ENCODE assay signal across 22 cellular contexts in genomic region chr7:116242759-116243158, GRCh38.
"Had no signal": no experiment of that assay in that cellular context is flagged by ENCODE, and none has a peak within 500 bp of the region (broad histone marks: within the 10 kb centered on the region; RNA-seq: fewer than 3 reads in every experiment).

No MANE protein-coding gene starts in this region.

- H3K27me3 ChIP-seq: right lobe of liver, spleen had no signal

- ATAC-seq: activated CD8-positive, alpha-beta T cell treated with anti-CD3 and anti-CD28 coated beads, Interleukin-2, amount 10 ng/mL, durations not matched to agents 7 days and 5 days; right lobe of liver had no signal

- FAIRE-seq: bronchial epithelial cell, urothelium cell line had no signal

- H3K9me3 ChIP-seq: prostate gland, right lobe of liver had no signal

- H3K27ac Mint-ChIP-seq: activated B cell treated with CpG ODN at 0.5 μM for 24 hours; activated CD8-positive, alpha-beta T cell treated with anti-CD3 and anti-CD28 coated beads, Interleukin-2, amount 10 ng/mL, durations not matched to agents 7 days and 5 days; activated naive CD8-positive, alpha-beta T cell treated with anti-CD3 and anti-CD28 coated beads, Interleukin-2, amount 10 ng/mL, durations not matched to agents 7 days and 5 days; endodermal cell; memory B cell; nephron progenitor cell had no signal

- H3K27me3 Mint-ChIP-seq: activated B cell treated with CpG ODN at 0.5 μM for 24 hours; activated naive CD8-positive, alpha-beta T cell treated with anti-CD3 and anti-CD28 coated beads, Interleukin-2, amount 10 ng/mL, durations not matched to agents 7 days and 5 days; memory B cell had no signal

- DNase-seq: activated B cell treated with CpG ODN at 0.5 μM for 24 hours; activated CD4-positive, alpha-beta T cell treated with anti-CD3 and anti-CD28 coated beads for 48 hours; activated CD8-positive, alpha-beta memory T cell treated with anti-CD3 and anti-CD28 coated beads, Interleukin-2, amount 50 U/mL, for 4 hours; activated CD8-positive, alpha-beta T cell treated with anti-CD3 and anti-CD28 coated beads, Interleukin-2, amount 10 ng/mL, durations not matched to agents 7 days and 5 days; activated effector memory CD4-positive, alpha-beta T cell treated with anti-CD3 and anti-CD28 coated beads, Interleukin-2, amount 50 U/mL, for 16 hours; activated naive CD8-positive, alpha-beta T cell treated with anti-CD3 and anti-CD28 coated beads, Interleukin-2, amount 10 ng/mL, durations not matched to agents 7 days and 5 days; activated T-cell treated with anti-CD3 and anti-CD28 coated beads, Interleukin-2, amount 50 U/mL, for 48 hours; anterior cingulate cortex; dorsolateral prefrontal cortex; endodermal cell; erythroblast; glutamatergic neuron; hypothalamus; left ventricle myocardium inferior; nephron progenitor cell; right lobe of liver; spleen; T-helper 2 cell had no signal

- H3K4me3 Mint-ChIP-seq: activated B cell treated with CpG ODN at 0.5 μM for 24 hours; activated CD8-positive, alpha-beta T cell treated with anti-CD3 and anti-CD28 coated beads, Interleukin-2, amount 10 ng/mL, durations not matched to agents 7 days and 5 days; activated naive CD8-positive, alpha-beta T cell treated with anti-CD3 and anti-CD28 coated beads, Interleukin-2, amount 10 ng/mL, durations not matched to agents 7 days and 5 days; endodermal cell; memory B cell; nephron progenitor cell had no signal

- H3K36me3 ChIP-seq: prostate gland, right lobe of liver had no signal

- H3K4me3 ChIP-seq: dorsolateral prefrontal cortex, left ventricle myocardium inferior, prostate gland, right lobe of liver, spleen had no signal

- H3K27ac ChIP-seq: dorsolateral prefrontal cortex, left ventricle myocardium inferior, prostate gland, right lobe of liver, spleen had no signal

- H3K4me1 ChIP-seq: prostate gland had no signal
